In genomic region chr7:6637544-6638229, GRCh38 we compare ENCODE assay signal across 1 cellular context.
TF ChIP-seq lines count a peak whose summit lies in the region.

No MANE protein-coding gene starts in this region.

TF ChIP-seq in HEK293, 187 proteins besides CTCF, POLR2A, EP300 and RAD21 (continued from another document and continues in another):
- TF ChIP-seq, protein P1, sequence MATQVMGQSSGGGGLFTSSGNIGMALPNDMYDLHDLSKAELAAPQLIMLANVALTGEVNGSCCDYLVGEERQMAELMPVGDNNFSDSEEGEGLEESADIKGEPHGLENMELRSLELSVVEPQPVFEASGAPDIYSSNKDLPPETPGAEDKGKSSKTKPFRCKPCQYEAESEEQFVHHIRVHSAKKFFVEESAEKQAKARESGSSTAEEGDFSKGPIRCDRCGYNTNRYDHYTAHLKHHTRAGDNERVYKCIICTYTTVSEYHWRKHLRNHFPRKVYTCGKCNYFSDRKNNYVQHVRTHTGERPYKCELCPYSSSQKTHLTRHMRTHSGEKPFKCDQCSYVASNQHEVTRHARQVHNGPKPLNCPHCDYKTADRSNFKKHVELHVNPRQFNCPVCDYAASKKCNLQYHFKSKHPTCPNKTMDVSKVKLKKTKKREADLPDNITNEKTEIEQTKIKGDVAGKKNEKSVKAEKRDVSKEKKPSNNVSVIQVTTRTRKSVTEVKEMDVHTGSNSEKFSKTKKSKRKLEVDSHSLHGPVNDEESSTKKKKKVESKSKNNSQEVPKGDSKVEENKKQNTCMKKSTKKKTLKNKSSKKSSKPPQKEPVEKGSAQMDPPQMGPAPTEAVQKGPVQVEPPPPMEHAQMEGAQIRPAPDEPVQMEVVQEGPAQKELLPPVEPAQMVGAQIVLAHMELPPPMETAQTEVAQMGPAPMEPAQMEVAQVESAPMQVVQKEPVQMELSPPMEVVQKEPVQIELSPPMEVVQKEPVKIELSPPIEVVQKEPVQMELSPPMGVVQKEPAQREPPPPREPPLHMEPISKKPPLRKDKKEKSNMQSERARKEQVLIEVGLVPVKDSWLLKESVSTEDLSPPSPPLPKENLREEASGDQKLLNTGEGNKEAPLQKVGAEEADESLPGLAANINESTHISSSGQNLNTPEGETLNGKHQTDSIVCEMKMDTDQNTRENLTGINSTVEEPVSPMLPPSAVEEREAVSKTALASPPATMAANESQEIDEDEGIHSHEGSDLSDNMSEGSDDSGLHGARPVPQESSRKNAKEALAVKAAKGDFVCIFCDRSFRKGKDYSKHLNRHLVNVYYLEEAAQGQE (tag by site-specific recombination; IDR thresholded peaks at IDR 0.05) = no peak
- TF ChIP-seq GLIS1 (tag by site-specific recombination; IDR thresholded peaks at IDR 0.05) (peak; percentile 73), OSR2 (tag by site-specific recombination; IDR thresholded peaks at IDR 0.05) (no peak), ZNF571 (tag by site-specific recombination; IDR thresholded peaks at IDR 0.05) (no peak), ZNF558 (tag by site-specific recombination; IDR thresholded peaks at IDR 0.05) (no peak), ZNF792 (tag by site-specific recombination; IDR thresholded peaks at IDR 0.05) (no peak), PRDM10 (tag by site-specific recombination; IDR thresholded peaks at IDR 0.05) (peak; percentile 35; the same call in 1 of the 2 replicates), ZNF335 (tag by site-specific recombination; conservative IDR thresholded peaks at IDR 0.05) (peak; percentile 85), YY1 (tag by site-specific recombination; IDR thresholded peaks at IDR 0.05) (no peak), ZFHX2 (tag by site-specific recombination; conservative IDR thresholded peaks at IDR 0.05) (peak; percentile 53), ZNF837 (tag by site-specific recombination; IDR thresholded peaks at IDR 0.05) (no peak), ZNF510 (tag by site-specific recombination; IDR thresholded peaks at IDR 0.05; ENCODE audit: insufficient replicate concordance) (no peak), ZNF658 (tag by site-specific recombination; IDR thresholded peaks at IDR 0.05) (no peak), ZNF2 (tag by site-specific recombination; IDR thresholded peaks at IDR 0.05) (no peak), ZNF184 (tag by site-specific recombination; IDR thresholded peaks at IDR 0.05) (no peak), ZNF324 (tag by site-specific recombination; IDR thresholded peaks at IDR 0.05) (no peak), ZNF501 (tag by site-specific recombination; IDR thresholded peaks at IDR 0.05) (no peak), ZNF610 (tag by site-specific recombination; IDR thresholded peaks at IDR 0.05; ENCODE audit: borderline replicate concordance) (no peak), ZNF350 (tag by site-specific recombination; IDR thresholded peaks at IDR 0.05) (no peak), PRDM2 (tag by site-specific recombination; IDR thresholded peaks at IDR 0.05; ENCODE audit: borderline replicate concordance) (no peak), GLIS2 (tag by site-specific recombination; IDR thresholded peaks at IDR 0.05) (peak; percentile 71), ZBTB10 (tag by site-specific recombination; IDR thresholded peaks at IDR 0.05) (no peak), ZFP37 (tag by site-specific recombination; IDR thresholded peaks at IDR 0.05) (no peak), PRDM1 (tag by site-specific recombination; IDR thresholded peaks at IDR 0.05) (no peak), ZNF16 (tag by site-specific recombination; IDR thresholded peaks at IDR 0.05; ENCODE audit: low read depth) (no peak), KLF17 (tag by site-specific recombination; IDR thresholded peaks at IDR 0.05) (no peak), ZNF394 (tag by site-specific recombination; IDR thresholded peaks at IDR 0.05; ENCODE audit: borderline replicate concordance) (no peak), ZNF621 (tag by site-specific recombination; IDR thresholded peaks at IDR 0.05) (no peak), ZNF114 (tag by site-specific recombination; IDR thresholded peaks at IDR 0.05) (no peak), KLF9 (tag by site-specific recombination; IDR thresholded peaks at IDR 0.05; ENCODE audit: low read depth) (peak; percentile 65), ZSCAN23 (tag by site-specific recombination; IDR thresholded peaks at IDR 0.05) (no peak), ZNF223 (tag by site-specific recombination; IDR thresholded peaks at IDR 0.05) (no peak)
- TF ChIP-seq, protein P2, sequence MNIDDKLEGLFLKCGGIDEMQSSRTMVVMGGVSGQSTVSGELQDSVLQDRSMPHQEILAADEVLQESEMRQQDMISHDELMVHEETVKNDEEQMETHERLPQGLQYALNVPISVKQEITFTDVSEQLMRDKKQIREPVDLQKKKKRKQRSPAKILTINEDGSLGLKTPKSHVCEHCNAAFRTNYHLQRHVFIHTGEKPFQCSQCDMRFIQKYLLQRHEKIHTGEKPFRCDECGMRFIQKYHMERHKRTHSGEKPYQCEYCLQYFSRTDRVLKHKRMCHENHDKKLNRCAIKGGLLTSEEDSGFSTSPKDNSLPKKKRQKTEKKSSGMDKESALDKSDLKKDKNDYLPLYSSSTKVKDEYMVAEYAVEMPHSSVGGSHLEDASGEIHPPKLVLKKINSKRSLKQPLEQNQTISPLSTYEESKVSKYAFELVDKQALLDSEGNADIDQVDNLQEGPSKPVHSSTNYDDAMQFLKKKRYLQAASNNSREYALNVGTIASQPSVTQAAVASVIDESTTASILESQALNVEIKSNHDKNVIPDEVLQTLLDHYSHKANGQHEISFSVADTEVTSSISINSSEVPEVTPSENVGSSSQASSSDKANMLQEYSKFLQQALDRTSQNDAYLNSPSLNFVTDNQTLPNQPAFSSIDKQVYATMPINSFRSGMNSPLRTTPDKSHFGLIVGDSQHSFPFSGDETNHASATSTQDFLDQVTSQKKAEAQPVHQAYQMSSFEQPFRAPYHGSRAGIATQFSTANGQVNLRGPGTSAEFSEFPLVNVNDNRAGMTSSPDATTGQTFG (tag by site-specific recombination; IDR thresholded peaks at IDR 0.05; ENCODE audit: borderline replicate concordance) = no peak
- TF ChIP-seq, protein P3, sequence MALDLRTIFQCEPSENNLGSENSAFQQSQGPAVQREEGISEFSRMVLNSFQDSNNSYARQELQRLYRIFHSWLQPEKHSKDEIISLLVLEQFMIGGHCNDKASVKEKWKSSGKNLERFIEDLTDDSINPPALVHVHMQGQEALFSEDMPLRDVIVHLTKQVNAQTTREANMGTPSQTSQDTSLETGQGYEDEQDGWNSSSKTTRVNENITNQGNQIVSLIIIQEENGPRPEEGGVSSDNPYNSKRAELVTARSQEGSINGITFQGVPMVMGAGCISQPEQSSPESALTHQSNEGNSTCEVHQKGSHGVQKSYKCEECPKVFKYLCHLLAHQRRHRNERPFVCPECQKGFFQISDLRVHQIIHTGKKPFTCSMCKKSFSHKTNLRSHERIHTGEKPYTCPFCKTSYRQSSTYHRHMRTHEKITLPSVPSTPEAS (tag by site-specific recombination; IDR thresholded peaks at IDR 0.05) = no peak
- TF ChIP-seq, protein P4, sequence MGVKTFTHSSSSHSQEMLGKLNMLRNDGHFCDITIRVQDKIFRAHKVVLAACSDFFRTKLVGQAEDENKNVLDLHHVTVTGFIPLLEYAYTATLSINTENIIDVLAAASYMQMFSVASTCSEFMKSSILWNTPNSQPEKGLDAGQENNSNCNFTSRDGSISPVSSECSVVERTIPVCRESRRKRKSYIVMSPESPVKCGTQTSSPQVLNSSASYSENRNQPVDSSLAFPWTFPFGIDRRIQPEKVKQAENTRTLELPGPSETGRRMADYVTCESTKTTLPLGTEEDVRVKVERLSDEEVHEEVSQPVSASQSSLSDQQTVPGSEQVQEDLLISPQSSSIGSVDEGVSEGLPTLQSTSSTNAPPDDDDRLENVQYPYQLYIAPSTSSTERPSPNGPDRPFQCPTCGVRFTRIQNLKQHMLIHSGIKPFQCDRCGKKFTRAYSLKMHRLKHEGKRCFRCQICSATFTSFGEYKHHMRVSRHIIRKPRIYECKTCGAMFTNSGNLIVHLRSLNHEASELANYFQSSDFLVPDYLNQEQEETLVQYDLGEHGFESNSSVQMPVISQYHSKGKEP (tag by site-specific recombination; IDR thresholded peaks at IDR 0.05) = no peak
